In the genomic region with DNA sequence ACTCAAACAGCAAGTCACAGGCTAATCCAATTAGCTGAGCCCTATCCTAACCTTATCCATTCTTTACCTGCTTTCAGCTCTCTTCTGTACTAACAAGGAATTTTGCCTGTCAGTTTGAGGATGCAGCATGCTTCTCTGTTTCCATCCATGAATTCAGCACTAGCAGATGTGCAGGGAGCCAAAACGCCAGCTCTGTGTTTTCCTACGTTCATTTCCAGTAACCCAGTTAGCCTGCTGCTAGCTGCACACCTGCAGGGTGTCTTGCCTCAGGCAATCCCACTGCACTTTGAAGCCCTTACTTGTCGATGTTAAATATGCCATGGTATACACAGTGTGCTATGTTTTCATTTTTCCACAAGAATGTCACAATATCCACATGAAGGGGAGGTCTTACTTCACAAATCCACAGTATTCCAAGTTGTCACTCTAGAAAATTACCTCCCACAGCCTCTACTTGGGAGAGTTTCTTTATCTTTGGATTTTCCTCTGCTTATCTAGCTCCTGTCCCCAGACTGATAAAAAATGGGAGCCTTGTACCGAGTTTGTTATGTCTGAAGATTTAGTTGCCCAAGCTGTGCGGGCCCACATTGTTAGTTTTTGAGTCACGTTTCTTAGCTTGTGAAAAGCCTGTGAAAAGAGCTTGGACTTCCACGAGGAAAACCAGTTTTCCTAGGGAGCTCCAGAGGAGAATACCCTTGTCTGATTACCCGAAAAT, we compare ENCODE assay signal across 22 cellular contexts.
DNase-seq lines count a peak whose midpoint lies in the region; ATAC-seq lines count a peak whose summit lies in the region.
"Had no signal": no experiment of that assay in that cellular context is flagged by ENCODE, and none has a peak within 500 bp of the region (broad histone marks: within the 10 kb centered on the region; RNA-seq: fewer than 3 reads in every experiment).

No MANE protein-coding gene starts in this region.

- H2BK15ac ChIP-seq in mesendoderm (replicated peaks; ENCODE audit: low read depth), result no peak overlapping the region

- H3K56ac ChIP-seq in mesendoderm (ENCODE audit: low read length), result no peak overlapping the region

- H3K4ac ChIP-seq in mesendoderm (ENCODE audit: low read depth, low read length), result no peak overlapping the region

- DNase-seq in NCI-H1417 (lab: John Stamatoyannopoulos, UW) (peak in 2 of 3 experiments; percentile 55 to 77), NCI-H1417 treated with DMSO at 0.1 percent for 48 hours (lab: John Stamatoyannopoulos, UW) (no peak), astrocyte of the hippocampus (ENCODE audit: low read depth, low spot score) (peak; percentile 44), mesendoderm (peak; percentile 77), NCI-H510A treated with DMSO at 0.1 percent for 48 hours (lab: John Stamatoyannopoulos, UW) (no peak)
- peak; percentile 30 for DNase-seq in Jurkat, Clone E6-1 (ENCODE audit: low read depth, low spot score)
- no peak for DNase-seq in naive thymus-derived CD4-positive, alpha-beta T cell
- DNase-seq: activated CD4-positive, alpha-beta memory T cell treated with anti-CD3 and anti-CD28 coated beads, Interleukin-2, amount 10 ng/mL, durations not matched to agents 7 days and 5 days; activated CD4-positive, CD25-positive, alpha-beta regulatory T cell treated with anti-CD3 and anti-CD28 coated beads, Interleukin-2, amount 50 U/mL, for 72 hours; Calu3; left ventricle myocardium inferior; natural killer cell; NCI-H1105; NCI-H510A had no signal

- H3K36me3 Mint-ChIP-seq in naive thymus-derived CD4-positive, alpha-beta T cell, result no peaks in the 10 kb centered on the region
- H3K36me3 Mint-ChIP-seq: activated naive CD4-positive, alpha-beta T cell treated with anti-CD3 and anti-CD28 coated beads, Interleukin-2, amount 50 U/mL, for 24 hours; natural killer cell had no signal

- no peak overlapping the region for H3K9ac ChIP-seq in mesendoderm (ENCODE audit: low read length)

- CTCF ChIA-PET in naive thymus-derived CD4-positive, alpha-beta T cell (lab: Charles Lee), result interaction anchor here (0.5 kb wide), 1 partner anchor 283 kb away, joined by 5 read pairs; no protein-coding TSS in a partner anchor

- H3K79me1 ChIP-seq in mesendoderm (ENCODE audit: low read length), result no peaks in the 10 kb centered on the region

- no peak overlapping the region for H3K18ac ChIP-seq in mesendoderm (ENCODE audit: low read length)

- H3K36me3 ChIP-seq in mesendoderm (ENCODE audit: control insufficient read depth, insufficient read depth, low read length), result no peaks in the 10 kb centered on the region
- H3K36me3 ChIP-seq in naive thymus-derived CD4-positive, alpha-beta T cell (ENCODE audit: control insufficient read depth in 2 of 3, insufficient read depth in 3 of 3, low read length in 3 of 3), result no peaks in the 10 kb centered on the region
- H3K36me3 ChIP-seq: left ventricle myocardium inferior, SJSA1 had no signal

- H3K27me3 ChIP-seq in mesendoderm (ENCODE audit: insufficient read depth, low read length, poor library complexity), result no peaks in the 10 kb centered on the region
- H3K27me3 ChIP-seq in naive thymus-derived CD4-positive, alpha-beta T cell (ENCODE audit: control insufficient read depth in 2 of 2, insufficient read depth in 2 of 2, low read length in 2 of 2), result no peaks in the 10 kb centered on the region
- H3K27me3 ChIP-seq: SJSA1 had no signal

- peak overlapping the region; percentile 38 for H2BK5ac ChIP-seq in mesendoderm (ENCODE audit: low read length)

- H3K79me2 ChIP-seq in mesendoderm (ENCODE audit: control insufficient read depth, insufficient read depth, low read length), result no peaks in the 10 kb centered on the region

- no peak overlapping the region for H3K27ac ChIP-seq in mesendoderm (ENCODE audit: low read depth, low read length)
- no peak overlapping the region for H3K27ac ChIP-seq in naive thymus-derived CD4-positive, alpha-beta T cell (ENCODE audit: low read depth, low read length)
- H3K27ac ChIP-seq: 22Rv1, C4-2B, left ventricle myocardium inferior, SJSA1 had no signal

- no peak overlapping the region for H3K4me3 ChIP-seq in Jurkat, Clone E6-1 (ENCODE audit: low read length)
- no peak overlapping the region for H3K4me3 ChIP-seq in mesendoderm (ENCODE audit: low read length)
- H3K4me3 ChIP-seq in naive thymus-derived CD4-positive, alpha-beta T cell (ENCODE audit: low read length), result no peak overlapping the region
- H3K4me3 ChIP-seq: K562, left ventricle myocardium inferior, SJSA1 had no signal

- no peak overlapping the region for H2AK5ac ChIP-seq in mesendoderm (ENCODE audit: low read length)

- no peak overlapping the region for H3K23ac ChIP-seq in mesendoderm (ENCODE audit: low read length)

- H4K8ac ChIP-seq in mesendoderm (ENCODE audit: low read depth, low read length), result no peak overlapping the region

- POLR2A ChIA-PET in naive thymus-derived CD4-positive, alpha-beta T cell (lab: Charles Lee), result interaction anchor here (1.6 kb wide), 1 partner anchor 18 kb away, joined by 3 read pairs; no protein-coding TSS in a partner anchor

- H3K4me1 Mint-ChIP-seq in naive thymus-derived CD4-positive, alpha-beta T cell, result no peaks in the 10 kb centered on the region
- H3K4me1 Mint-ChIP-seq: activated CD4-positive, alpha-beta memory T cell treated with anti-CD3 and anti-CD28 coated beads, Interleukin-2, amount 10 ng/mL, durations not matched to agents 7 days and 5 days; activated naive CD4-positive, alpha-beta T cell treated with anti-CD3 and anti-CD28 coated beads, Interleukin-2, amount 50 U/mL, for 24 hours; natural killer cell had no signal

- H3K4me2 ChIP-seq in mesendoderm (ENCODE audit: low read length), result no peak overlapping the region

- H3K9me3 ChIP-seq in naive thymus-derived CD4-positive, alpha-beta T cell (ENCODE audit: control insufficient read depth in 2 of 3, low read length in 3 of 3), result no peaks in the 10 kb centered on the region
- H3K9me3 ChIP-seq: left ventricle myocardium inferior, SJSA1 had no signal

- H3K4me3 Mint-ChIP-seq in naive thymus-derived CD4-positive, alpha-beta T cell, result no peak overlapping the region
- H3K4me3 Mint-ChIP-seq: activated CD4-positive, alpha-beta memory T cell treated with anti-CD3 and anti-CD28 coated beads, Interleukin-2, amount 10 ng/mL, durations not matched to agents 7 days and 5 days; activated naive CD4-positive, alpha-beta T cell treated with anti-CD3 and anti-CD28 coated beads, Interleukin-2, amount 50 U/mL, for 24 hours; natural killer cell; stimulated activated naive CD8-positive, alpha-beta T cell treated with anti-CD3 and anti-CD28 coated beads, Interleukin-15, Interleukin-2, amounts not matched to agents 100 ng/mL and 50 ng/mL, for 24 hours had no signal

- intact Hi-C loops in naive thymus-derived CD4-positive, alpha-beta T cell (cut with micrococcal nuclease), result no loop called here

- no peak overlapping the region for H4K5ac ChIP-seq in mesendoderm (ENCODE audit: low read length)

- H2BK120ac ChIP-seq in mesendoderm (ENCODE audit: low read depth, low read length), result peak overlapping the region; percentile 28

- H3K4me1 ChIP-seq in mesendoderm (ENCODE audit: control insufficient read depth, low read depth, low read length), result peaks cover 6% of the 10 kb centered on the region
- no peaks in the 10 kb centered on the region for H3K4me1 ChIP-seq in naive thymus-derived CD4-positive, alpha-beta T cell (ENCODE audit: control insufficient read depth in 2 of 2, insufficient read depth in 2 of 2, low read length in 2 of 2)
- H3K4me1 ChIP-seq: left ventricle myocardium inferior had no signal

- no CpG with 5 or more reads among the region's 8 CpGs for WGBS in mesendoderm (ENCODE audit: extremely low coverage, insufficient coverage, low lambda C conversion rate)

- peaks cover 0 to 7% (median 0%) of the 10 kb centered on the region in 5 donors for H3K27me3 Mint-ChIP-seq in naive thymus-derived CD4-positive, alpha-beta T cell
- H3K27me3 Mint-ChIP-seq: activated CD4-positive, alpha-beta memory T cell treated with anti-CD3 and anti-CD28 coated beads, Interleukin-2, amount 10 ng/mL, durations not matched to agents 7 days and 5 days; stimulated activated naive CD8-positive, alpha-beta T cell treated with anti-CD3 and anti-CD28 coated beads, Interleukin-15, Interleukin-2, amounts not matched to agents 100 ng/mL and 50 ng/mL, for 24 hours had no signal

- peaks cover 0 to 4% (median 0%) of the 10 kb centered on the region in 11 donors for H3K9me3 Mint-ChIP-seq in naive thymus-derived CD4-positive, alpha-beta T cell
- H3K9me3 Mint-ChIP-seq: activated CD4-positive, alpha-beta memory T cell treated with anti-CD3 and anti-CD28 coated beads, Interleukin-2, amount 10 ng/mL, durations not matched to agents 7 days and 5 days; activated naive CD4-positive, alpha-beta T cell treated with anti-CD3 and anti-CD28 coated beads, Interleukin-2, amount 50 U/mL, for 24 hours; activated T-helper 2 cell treated with anti-CD3 and anti-CD28 coated beads, Interferon-gamma antibody, Interleukin-2, Interleukin-4, amounts not matched to agents 10 μg/mL and 5 μg/mL and 100 μg/mL, durations not matched to agents 14 hours and 24 hours and 36 hours; natural killer cell; stimulated activated naive CD8-positive, alpha-beta T cell treated with anti-CD3 and anti-CD28 coated beads, Interleukin-15, Interleukin-2, amounts not matched to agents 100 ng/mL and 50 ng/mL, for 24 hours had no signal

- no peak for ATAC-seq in GM18519 (IDR thresholded peaks at IDR 0.05; ENCODE audit: low FRiP score, unreplicated experiment)
- no peak for ATAC-seq in naive thymus-derived CD4-positive, alpha-beta T cell
- ATAC-seq: K562, natural killer cell had no signal

- no peak overlapping the region for H3K27ac Mint-ChIP-seq in naive thymus-derived CD4-positive, alpha-beta T cell
- H3K27ac Mint-ChIP-seq: activated CD4-positive, alpha-beta memory T cell treated with anti-CD3 and anti-CD28 coated beads, Interleukin-2, amount 10 ng/mL, durations not matched to agents 7 days and 5 days; activated naive CD4-positive, alpha-beta T cell treated with anti-CD3 and anti-CD28 coated beads, Interleukin-2, amount 50 U/mL, for 24 hours; activated T-helper 2 cell treated with anti-CD3 and anti-CD28 coated beads, Interferon-gamma antibody, Interleukin-2, Interleukin-4, amounts not matched to agents 10 μg/mL and 5 μg/mL and 100 μg/mL, durations not matched to agents 14 hours and 24 hours and 36 hours; natural killer cell; stimulated activated naive CD8-positive, alpha-beta T cell treated with anti-CD3 and anti-CD28 coated beads, Interleukin-15, Interleukin-2, amounts not matched to agents 100 ng/mL and 50 ng/mL, for 24 hours had no signal

Comparison
In these comparisons a context has a peak if more than half of its experiments do, and no peak if none do; other contexts are left out.
1. DNase-seq: peak in NCI-H1417 (2 of 3), Jurkat, Clone E6-1 (single experiment), astrocyte of the hippocampus (single experiment) and mesendoderm (single experiment); none in NCI-H1417 treated with DMSO at 0.1 percent for 48 hours (single experiment), NCI-H510A treated with DMSO at 0.1 percent for 48 hours (single experiment) and naive thymus-derived CD4-positive, alpha-beta T cell (0 of 9).